Comparison of ENCODE assay signal across 8 cellular contexts in genomic region chr9:72362680-72363139, GRCh38. TPM values are rescaled to one million over a fixed set of nuclear protein-coding genes. Genes with fewer than 3 reads are reported as not detected.
DNase-seq lines count a peak whose midpoint lies in the region; ATAC-seq and TF ChIP-seq lines count a peak whose summit lies in the region.

No MANE protein-coding gene starts in this region.

- H4K20me1 ChIP-seq in GM23338 (replicated peaks; ENCODE audit: insufficient read depth) = peaks cover 55% of the 10 kb centered on the region

- H3K4me2 ChIP-seq in GM23338 = peak overlapping the region; percentile 94

- no peaks in the 10 kb centered on the region; the same call in 2 of the 3 replicates for H3K9me3 Mint-ChIP-seq in GM23338
- no peaks in the 10 kb centered on the region for H3K9me3 Mint-ChIP-seq in WTC11

- peak; percentile 49 for DNase-seq in GM04503 (ENCODE audit: low read depth)
- peak; percentile 18 for DNase-seq in GM23338 (ENCODE audit: low spot score)
- peak; percentile 22 for DNase-seq in MG63
- no peak for DNase-seq in WTC11 (ENCODE audit: low spot score)
- DNase-seq in dedifferentiated amniotic fluid mesenchymal stem cell (ENCODE audit: extremely low spot score) = peak; percentile 87
- peak; percentile 86 for DNase-seq in left kidney (ENCODE audit: low read depth, low spot score)
- peak; percentile 53 for DNase-seq in stimulated activated CD4-positive, alpha-beta T cell treated with anti-CD3 and anti-CD28 coated beads, Interleukin-1b, Interleukin-23, amount 100 ng/mL, for 48 hours
- no peak for DNase-seq in T1000 (lab: John Stamatoyannopoulos, UW)

- no peaks in the 10 kb centered on the region for H3K9me3 ChIP-seq in MG63

- H2AFZ ChIP-seq in GM23338 = no peak overlapping the region

- no peaks in the 10 kb centered on the region for H3K9me2 ChIP-seq in GM23338 (ENCODE audit: insufficient read depth)

- TF ChIP-seq CTCF in GM23338 (conservative IDR thresholded peaks at IDR 0.05; ENCODE audit: low read depth in 2 of 2) (no peak), WTC11 (IDR thresholded peaks at IDR 0.05) (no peak)

- H3K36me3 Mint-ChIP-seq in GM23338 (ENCODE audit: low read depth) (peaks cover 63% of the 10 kb centered on the region), WTC11 (peaks cover 56% of the 10 kb centered on the region)

- peak overlapping the region; percentile 97 for H3K4me3 Mint-ChIP-seq in GM23338
- H3K4me3 Mint-ChIP-seq in WTC11 = peak overlapping the region; percentile 95

- H3K27me3 ChIP-seq in GM23338 (ENCODE audit: insufficient read depth) = no peaks in the 10 kb centered on the region
- H3K27me3 ChIP-seq in MG63 = no peaks in the 10 kb centered on the region

- no peak overlapping the region for H3K27ac ChIP-seq in GM23338 (ENCODE audit: low read depth)

- peaks cover 73% of the 10 kb centered on the region for H3K79me2 ChIP-seq in GM23338 (replicated peaks; ENCODE audit: insufficient read depth)

- peaks cover 4% of the 10 kb centered on the region; the same call in 1 of the 2 replicates for H3F3A ChIP-seq in GM23338 (replicated peaks; ENCODE audit: low read depth)

- CTCF ChIA-PET in WTC11 (lab: Charles Lee) = interaction anchor here (1.0 to 2.0 kb wide), 2 partner anchors 82 to 482 kb away, joined by 4 to 7 read pairs; no protein-coding TSS in a partner anchor

- H3K4me1 Mint-ChIP-seq in GM23338 = peaks cover 28% of the 10 kb centered on the region
- peaks cover 53% of the 10 kb centered on the region for H3K4me1 Mint-ChIP-seq in WTC11

- ATAC-seq in GM23338 = no peak
- ATAC-seq in WTC11 = no peak

- POLR2A ChIA-PET in WTC11 (lab: Charles Lee) = interaction anchor here (0.6 to 1.5 kb wide), 2 partner anchors 47 to 116 kb away, joined by 3 read pairs; no protein-coding TSS in a partner anchor

- peak overlapping the region; percentile 98; the same call in 1 of the 2 replicates for H3K27ac Mint-ChIP-seq in GM23338
- peak overlapping the region; percentile 85 for H3K27ac Mint-ChIP-seq in WTC11

- H3K4me1 ChIP-seq in GM23338 (ENCODE audit: insufficient read depth) = peaks cover 42% of the 10 kb centered on the region

- H3K4me3 ChIP-seq in GM23338 = peak overlapping the region; percentile 95
- H3K4me3 ChIP-seq in MG63 = peak overlapping the region; percentile 65

- H3K36me3 ChIP-seq in GM23338 (ENCODE audit: insufficient read depth) = peaks cover 43% of the 10 kb centered on the region
- H3K36me3 ChIP-seq in MG63 = peaks cover 57% of the 10 kb centered on the region

- H3K27me3 Mint-ChIP-seq in GM23338 (ENCODE audit: insufficient read depth, low read depth, poor library complexity) = peaks cover 9% of the 10 kb centered on the region
- no peaks in the 10 kb centered on the region for H3K27me3 Mint-ChIP-seq in WTC11 (ENCODE audit: low read depth)

TF ChIP-seq in WTC11, 78 proteins besides CTCF, POLR2A, EP300 and RAD21:
- TF ChIP-seq, protein P1, sequence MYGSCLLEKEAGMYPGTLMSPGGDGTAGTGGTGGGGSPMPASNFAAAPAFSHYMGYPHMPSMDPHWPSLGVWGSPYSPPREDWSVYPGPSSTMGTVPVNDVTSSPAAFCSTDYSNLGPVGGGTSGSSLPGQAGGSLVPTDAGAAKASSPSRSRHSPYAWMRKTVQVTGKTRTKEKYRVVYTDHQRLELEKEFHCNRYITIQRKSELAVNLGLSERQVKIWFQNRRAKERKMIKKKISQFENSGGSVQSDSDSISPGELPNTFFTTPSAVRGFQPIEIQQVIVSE (CRISPR knock-in tag; IDR thresholded peaks at IDR 0.05; ENCODE audit: borderline replicate concordance) = no peak
- no peak for TF ChIP-seq ZSCAN18 (CRISPR knock-in tag; IDR thresholded peaks at IDR 0.05)
- no peak for TF ChIP-seq MAX (CRISPR knock-in tag; IDR thresholded peaks at IDR 0.05)
- no peak for TF ChIP-seq OVOL2 (CRISPR knock-in tag; IDR thresholded peaks at IDR 0.05; ENCODE audit: borderline replicate concordance)
- no peak for TF ChIP-seq GRHL2 (CRISPR knock-in tag; IDR thresholded peaks at IDR 0.05; ENCODE audit: insufficient replicate concordance, severe bottlenecking)

RNA-seq across cellular contexts. Expression of gene ZFAND5, which starts 2.3 kb away (rescaled TPM):
- 216 and 233 TPM in 2 replicates for total RNA-seq in GM23338 (2014; rRNA removed; shearing (Covaris generic))
- polyA plus RNA-seq in GM23338 (2016; fragmentation: Nextera tagmentation; extraction: Ambion mirVana) = 134 and 138 TPM in 2 replicates
- total RNA-seq in MG63 (2014; rRNA removed; shearing (Covaris generic); ENCODE audit: low replicate concordance) = 44.2 and 79.3 TPM in 2 replicates
- 137 to 141 TPM (median 138 TPM) in 3 replicates for total RNA-seq in WTC11 (2021)

Comparison
In these comparisons a context has a peak if more than half of its experiments do, and no peak if none do; other contexts are left out.
1. DNase-seq: peak in GM04503 (single experiment), GM23338 (single experiment), MG63 (single experiment), dedifferentiated amniotic fluid mesenchymal stem cell (single experiment), left kidney (single experiment) and stimulated activated CD4-positive, alpha-beta T cell treated with anti-CD3 and anti-CD28 coated beads, Interleukin-1b, Interleukin-23, amount 100 ng/mL, for 48 hours (single experiment); none in WTC11 (single experiment) and T1000 (single experiment).